15 cellular contexts compared by ENCODE assay signal in genomic region chr9:92605224-92605623, GRCh38.
"Had no signal": no experiment of that assay in that cellular context is flagged by ENCODE, and none has a peak within 500 bp of the region (broad histone marks: within the 10 kb centered on the region; RNA-seq: fewer than 3 reads in every experiment).

No MANE protein-coding gene starts in this region.

- H3K4me3 ChIP-seq: MG63 had no signal

- DNase-seq: KBM-7, MG63, NCI-H1092 treated with DMSO at 0.1 percent for 48 hours, NCI-H1436, NCI-H187, NCI-H2029, NCI-H2081 treated with DMSO at 0.1 percent for 48 hours, NCI-H2171 treated with DMSO at 0.1 percent for 48 hours, NCI-H345, NCI-H446 treated with DMSO at 0.1 percent for 48 hours, NCI-H510A treated with DMSO at 0.1 percent for 48 hours, NCI-H526, NCI-H748 treated with DMSO at 0.1 percent for 48 hours, RPMI8226, SHP77 had no signal
